ENCODE assay signal across 14 cellular contexts in genomic region chr4:5751918-5752802, GRCh38. TPM values are rescaled to one million over a fixed set of nuclear protein-coding genes. Genes with fewer than 3 reads are reported as not detected.
DNase-seq lines count a peak whose midpoint lies in the region; ATAC-seq and TF ChIP-seq lines count a peak whose summit lies in the region.
"Had no signal": no experiment of that assay in that cellular context is flagged by ENCODE, and none has a peak within 500 bp of the region (broad histone marks: within the 10 kb centered on the region; RNA-seq: fewer than 3 reads in every experiment).

No MANE protein-coding gene starts in this region.

- H3K9me3 ChIP-seq in right atrium auricular region (no peaks in the 10 kb centered on the region), left ventricle myocardium inferior (replicated peaks) (no peaks in the 10 kb centered on the region)

- intact Hi-C loops in left ventricle myocardium inferior (cut with micrococcal nuclease), result no loop called here

- H3K36me3 ChIP-seq in right atrium auricular region (peaks cover 54% of the 10 kb centered on the region), left ventricle myocardium inferior (peaks cover 53% of the 10 kb centered on the region)

- H3K4me3 ChIP-seq in right atrium auricular region, result no peak overlapping the region
- no peak overlapping the region for H3K4me3 ChIP-seq in left ventricle myocardium inferior
- H3K4me3 ChIP-seq in choroid plexus epithelial cell (ENCODE audit: low read depth, low read length), result no peak overlapping the region

- DNase-seq in right atrium auricular region (ENCODE audit: low spot score) (peak; percentile 49), left ventricle myocardium inferior (no peak), choroid plexus epithelial cell (ENCODE audit: low read depth) (peak; percentile 51), iPS-NIHi7 (ENCODE audit: extremely low spot score) (peak; percentile 78), GM13977 (ENCODE audit: low spot score) (no peak)
- DNase-seq: activated effector memory CD4-positive, alpha-beta T cell treated with anti-CD3 and anti-CD28 coated beads, Interleukin-2, amount 50 U/mL, for 16 hours; Karpas-422; naive thymus-derived CD8-positive, alpha-beta T cell; NCI-H2171 treated with DMSO at 0.1 percent for 48 hours; SHP77 had no signal

- H3K4me1 ChIP-seq in right atrium auricular region, result peaks cover 0 to 3% of the 10 kb centered on the region in 2 donors
- peaks cover 5% of the 10 kb centered on the region for H3K4me1 ChIP-seq in left ventricle myocardium inferior

- ATAC-seq in HG02571 (IDR thresholded peaks at IDR 0.05; ENCODE audit: unreplicated experiment), result no peak
- no peak for ATAC-seq in HG02870 (IDR thresholded peaks at IDR 0.05; ENCODE audit: unreplicated experiment)
- ATAC-seq in GM19023 (IDR thresholded peaks at IDR 0.05; ENCODE audit: unreplicated experiment), result no peak
- ATAC-seq: activated CD4-positive, CD25-positive, alpha-beta regulatory T cell treated with anti-CD3 and anti-CD28 coated beads, Interleukin-2, amount 50 U/mL, for 24 hours; naive thymus-derived CD8-positive, alpha-beta T cell had no signal

- in situ Hi-C loops in GM13977 (cut with MboI; ENCODE audit: low pct_unique_long_range_greater_than_20kb, low sequenced_read_pairs, unreplicated experiment), result no loop called here

- no peak overlapping the region for H3K27ac ChIP-seq in right atrium auricular region
- no peak overlapping the region for H3K27ac ChIP-seq in left ventricle myocardium inferior (replicated peaks)

- TF ChIP-seq CTCF in right atrium auricular region (IDR thresholded peaks at IDR 0.05) (no peak), left ventricle myocardium inferior (IDR thresholded peaks at IDR 0.05; ENCODE audit: borderline replicate concordance) (no peak), choroid plexus epithelial cell (conservative IDR thresholded peaks at IDR 0.05; ENCODE audit: low read depth, low read length) (peak; percentile 5), GM13977 (IDR thresholded peaks at IDR 0.05; ENCODE audit: extremely low read depth, insufficient read depth, missing control alignments) (no peak)

- H3K27me3 ChIP-seq in right atrium auricular region (no peaks in the 10 kb centered on the region), left ventricle myocardium inferior (ENCODE audit: low read depth) (no peaks in the 10 kb centered on the region)

RNA-seq across cellular contexts. Expression of gene EVC, which starts 41.2 kb away (rescaled TPM):
- 10 to 100 TPM in 1 of 2 donors, 1 to 10 TPM in 1; 8.6 to 14.1 TPM for total RNA-seq in right atrium auricular region
- total RNA-seq in left ventricle myocardium inferior, result 5.1 TPM

RNA-seq across cellular contexts. Expression of gene EVC2, which starts 43.8 kb away (rescaled TPM):
- total RNA-seq in right atrium auricular region, result 1 to 10 TPM; 2.6 to 7.0 TPM
- total RNA-seq in left ventricle myocardium inferior, result 1.4 TPM

Comparison
In these comparisons a context has a peak if more than half of its experiments do, and no peak if none do; other contexts are left out.
1. DNase-seq: peak in right atrium auricular region (single experiment), choroid plexus epithelial cell (single experiment) and iPS-NIHi7 (single experiment); none in left ventricle myocardium inferior (single experiment) and GM13977 (single experiment).